In the genomic region with DNA sequence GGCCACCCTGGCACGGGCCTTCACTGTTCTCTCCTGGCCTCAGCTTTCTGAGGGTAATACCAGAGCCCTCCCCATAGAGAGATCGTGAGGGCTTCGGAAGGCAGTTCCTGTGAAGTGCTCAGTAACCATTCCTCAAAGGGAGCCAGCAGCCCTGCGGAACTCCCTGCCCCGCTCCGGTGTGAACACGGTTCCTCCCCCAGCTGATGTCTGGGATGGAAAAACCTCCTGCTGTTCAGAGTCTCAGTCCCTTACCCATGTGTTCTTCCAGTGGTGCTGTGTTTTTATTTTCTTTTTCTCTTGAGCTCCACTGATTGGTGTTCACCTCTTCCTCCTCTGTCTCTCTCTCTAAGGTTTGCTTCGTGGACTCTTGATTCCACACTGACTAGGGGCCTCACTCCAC, we compare ENCODE assay signal across 26 cellular contexts.
"Had no signal": no experiment of that assay in that cellular context is flagged by ENCODE, and none has a peak within 500 bp of the region (broad histone marks: within the 10 kb centered on the region; RNA-seq: fewer than 3 reads in every experiment).

No MANE protein-coding gene starts in this region.

- ATAC-seq: effector memory CD8-positive, alpha-beta T cell; gastrocnemius medialis; left colon; left ventricle myocardium superior; lower lobe of right lung; naive thymus-derived CD8-positive, alpha-beta T cell; psoas muscle; stimulated activated naive CD8-positive, alpha-beta T cell treated with anti-CD3 and anti-CD28 coated beads, Interleukin-15, amount 100 ng/mL, for 72 hours had no signal

- H3K27ac Mint-ChIP-seq: effector memory CD8-positive, alpha-beta T cell; immature natural killer cell; stimulated activated naive CD8-positive, alpha-beta T cell treated with anti-CD3 and anti-CD28 coated beads, Interleukin-15, amount 100 ng/mL, for 72 hours had no signal

- H3K36me3 ChIP-seq: gastrocnemius medialis, lower lobe of right lung, suprapubic skin had no signal

- H3K27me3 ChIP-seq: gastrocnemius medialis, suprapubic skin had no signal

- H3K4me1 Mint-ChIP-seq: immature natural killer cell; naive thymus-derived CD8-positive, alpha-beta T cell; stimulated activated naive CD8-positive, alpha-beta T cell treated with anti-CD3 and anti-CD28 coated beads, Interleukin-15, amount 100 ng/mL, for 72 hours had no signal

- H3K27ac ChIP-seq: gastrocnemius medialis, lower lobe of right lung, psoas muscle, suprapubic skin had no signal

- DNase-seq: caudate nucleus; cerebellar nuclear complex; cortex of kidney; effector memory CD8-positive, alpha-beta T cell; erythroblast; gastrocnemius medialis; glutamatergic neuron; hypothalamus; immature natural killer cell; islet precursor cell; kidney glomerular epithelial cell; left colon; left ventricle myocardium superior; lower lobe of right lung; naive thymus-derived CD8-positive, alpha-beta T cell; nucleus accumbens; psoas muscle; stimulated activated CD4-positive, alpha-beta T cell treated with anti-CD3 and anti-CD28 coated beads, Interleukin-12 subunit alpha, Interleukin-12 subunit beta, amount 100 ng/mL, for 4 hours; stimulated activated CD4-positive, alpha-beta T cell treated with anti-CD3 and anti-CD28 coated beads, Interleukin-1b, Interleukin-23, amount 100 ng/mL, for 48 hours; stimulated activated CD4-positive, alpha-beta T cell treated with anti-CD3 and anti-CD28 coated beads, Interleukin-4, amount 100 ng/mL, for 1 hour; stimulated activated CD8-positive, alpha-beta memory T cell treated with anti-CD3 and anti-CD28 coated beads, Interleukin-4, amount 100 ng/mL, for 48 hours; stimulated activated naive CD4-positive, alpha-beta T cell; stimulated activated naive CD8-positive, alpha-beta T cell treated with anti-CD3 and anti-CD28 coated beads, Interleukin-15, amount 100 ng/mL, for 72 hours; trophoblast cell had no signal

- H3K4me3 Mint-ChIP-seq: effector memory CD8-positive, alpha-beta T cell; immature natural killer cell; naive thymus-derived CD8-positive, alpha-beta T cell; stimulated activated naive CD8-positive, alpha-beta T cell treated with anti-CD3 and anti-CD28 coated beads, Interleukin-15, amount 100 ng/mL, for 72 hours had no signal

- H3K9me3 Mint-ChIP-seq: effector memory CD8-positive, alpha-beta T cell; naive thymus-derived CD8-positive, alpha-beta T cell; stimulated activated naive CD8-positive, alpha-beta T cell treated with anti-CD3 and anti-CD28 coated beads, Interleukin-15, amount 100 ng/mL, for 72 hours had no signal

- H3K36me3 Mint-ChIP-seq: immature natural killer cell; naive thymus-derived CD8-positive, alpha-beta T cell had no signal

- H3K4me3 ChIP-seq: gastrocnemius medialis, lower lobe of right lung, psoas muscle, smooth muscle cell, suprapubic skin had no signal

- H3K9me3 ChIP-seq: gastrocnemius medialis, lower lobe of right lung, psoas muscle, suprapubic skin had no signal

- H3K4me1 ChIP-seq: lower lobe of right lung, psoas muscle had no signal
